In the genomic region with DNA sequence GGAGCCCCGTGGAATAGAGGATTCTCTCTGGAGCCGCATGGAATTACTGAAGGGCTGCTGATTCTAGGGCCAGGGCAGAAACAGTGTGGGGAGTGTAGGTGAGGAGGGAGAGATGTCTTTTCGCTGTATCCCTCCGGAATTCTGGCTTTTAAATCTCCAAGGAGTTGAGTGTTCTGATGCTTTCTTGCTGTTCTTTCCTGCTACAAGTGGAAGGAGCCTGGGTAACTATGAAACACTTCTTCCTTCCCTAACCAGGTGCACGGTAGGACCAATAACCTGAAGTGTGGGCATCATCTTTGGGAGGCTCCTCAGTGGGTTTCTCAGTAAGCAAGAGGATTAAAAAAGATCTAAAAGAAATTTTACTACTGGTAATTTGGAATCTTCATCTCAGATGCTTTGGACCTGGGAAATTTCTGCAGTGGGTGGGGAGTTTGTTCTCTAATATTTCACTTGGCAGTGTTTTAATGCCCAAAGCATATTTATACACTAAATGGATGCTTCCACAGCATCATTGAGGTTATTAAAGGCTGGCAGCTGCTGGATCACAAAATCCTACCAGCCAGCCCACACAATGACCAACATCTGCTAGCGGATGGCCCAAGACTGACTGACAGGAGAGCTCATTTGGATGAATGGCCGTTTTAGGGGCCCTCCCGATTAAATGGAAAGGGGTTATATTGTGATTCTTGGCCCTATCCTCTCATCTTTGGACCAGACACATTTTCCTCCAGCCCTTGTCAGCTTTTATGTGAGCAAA, we compare ENCODE assay signal across 9 cellular contexts. TPM values are rescaled to one million over a fixed set of nuclear protein-coding genes. Genes with fewer than 3 reads are reported as not detected.
DNase-seq lines count a peak whose midpoint lies in the region; ATAC-seq lines count a peak whose summit lies in the region.
"Had no signal": no experiment of that assay in that cellular context is flagged by ENCODE, and none has a peak within 500 bp of the region (broad histone marks: within the 10 kb centered on the region; RNA-seq: fewer than 3 reads in every experiment).

No MANE protein-coding gene starts in this region.

- H3K9me3 Mint-ChIP-seq in activated CD8-positive, alpha-beta memory T cell treated with anti-CD3 and anti-CD28 coated beads, Interleukin-2, amount 10 ng/mL, durations not matched to agents 7 days and 5 days (ENCODE audit: low read depth): no peaks in the 10 kb centered on the region

- no peak overlapping the region for H3K27ac Mint-ChIP-seq in activated CD8-positive, alpha-beta memory T cell treated with anti-CD3 and anti-CD28 coated beads, Interleukin-2, amount 10 ng/mL, durations not matched to agents 7 days and 5 days
- no peak overlapping the region for H3K27ac Mint-ChIP-seq in T-helper 17 cell

- peaks cover 3% of the 10 kb centered on the region for H3K4me1 ChIP-seq in iPS-15b (ENCODE audit: control insufficient read depth, insufficient read depth, low read length)

- H3K36me3 Mint-ChIP-seq in activated CD8-positive, alpha-beta memory T cell treated with anti-CD3 and anti-CD28 coated beads, Interleukin-2, amount 10 ng/mL, durations not matched to agents 7 days and 5 days: no peaks in the 10 kb centered on the region
- peaks cover 6% of the 10 kb centered on the region for H3K36me3 Mint-ChIP-seq in T-helper 17 cell (ENCODE audit: low read depth)

- H3K4me3 Mint-ChIP-seq in activated CD8-positive, alpha-beta memory T cell treated with anti-CD3 and anti-CD28 coated beads, Interleukin-2, amount 10 ng/mL, durations not matched to agents 7 days and 5 days: peak overlapping the region; percentile 60
- H3K4me3 Mint-ChIP-seq in T-helper 17 cell: peak overlapping the region; percentile 88

- peak overlapping the region; percentile 28 for H3K27ac ChIP-seq in substantia nigra (ENCODE audit: low read depth, low read length, poor library complexity, severe bottlenecking)
- H3K27ac ChIP-seq: epithelial cell of prostate had no signal

- peak overlapping the region; percentile 81 for H3K4me3 ChIP-seq in iPS-15b (ENCODE audit: low read depth, low read length)

- H3K4me1 Mint-ChIP-seq in activated CD8-positive, alpha-beta memory T cell treated with anti-CD3 and anti-CD28 coated beads, Interleukin-2, amount 10 ng/mL, durations not matched to agents 7 days and 5 days: peaks cover 16% of the 10 kb centered on the region
- H3K4me1 Mint-ChIP-seq in T-helper 17 cell: peaks cover 10% of the 10 kb centered on the region

- no peak overlapping the region for H3K9ac ChIP-seq in iPS-15b (ENCODE audit: low read depth, low read length)

- H3K27me3 ChIP-seq in iPS-15b (ENCODE audit: control insufficient read depth, insufficient read depth, low read length): peaks cover 42% of the 10 kb centered on the region

- H3K9me3 ChIP-seq in T-helper 17 cell (ENCODE audit: control insufficient read depth, low read length, poor library complexity, severe bottlenecking) (no peaks in the 10 kb centered on the region), iPS-15b (ENCODE audit: control insufficient read depth, insufficient read depth, low read length) (no peaks in the 10 kb centered on the region)

- peaks cover 37% of the 10 kb centered on the region for H3K27me3 Mint-ChIP-seq in activated CD8-positive, alpha-beta memory T cell treated with anti-CD3 and anti-CD28 coated beads, Interleukin-2, amount 10 ng/mL, durations not matched to agents 7 days and 5 days
- H3K27me3 Mint-ChIP-seq in T-helper 17 cell: peaks cover 54% of the 10 kb centered on the region

- H3K36me3 ChIP-seq in iPS-15b (ENCODE audit: control insufficient read depth, insufficient read depth, low read length): no peaks in the 10 kb centered on the region

- CTCF ChIA-PET in activated CD8-positive, alpha-beta memory T cell treated with anti-CD3 and anti-CD28 coated beads, Interleukin-2, amount 10 ng/mL, durations not matched to agents 7 days and 5 days (lab: Charles Lee): interaction anchor here (1.4 kb wide), 1 partner anchor 14 kb away, joined by 3 read pairs; no protein-coding TSS in a partner anchor

- no peak for ATAC-seq in activated CD8-positive, alpha-beta memory T cell treated with anti-CD3 and anti-CD28 coated beads, Interleukin-2, amount 10 ng/mL, durations not matched to agents 7 days and 5 days
- ATAC-seq in T-helper 17 cell (no peak), HG02885 (IDR thresholded peaks at IDR 0.05; ENCODE audit: poor library complexity, unreplicated experiment) (no peak), GM19395 (IDR thresholded peaks at IDR 0.05; ENCODE audit: unreplicated experiment) (no peak)

- no peak for DNase-seq in activated CD8-positive, alpha-beta memory T cell treated with anti-CD3 and anti-CD28 coated beads, Interleukin-2, amount 10 ng/mL, durations not matched to agents 7 days and 5 days
- no peak for DNase-seq in activated CD8-positive, alpha-beta memory T cell treated with anti-CD3 and anti-CD28 coated beads for 24 hours
- no peak for DNase-seq in T-helper 17 cell
- DNase-seq in substantia nigra (lab: John Stamatoyannopoulos, UW): no peak
- no peak for DNase-seq in midbrain (lab: John Stamatoyannopoulos, UW)

RNA-seq across cellular contexts. Expression of a gene that starts 2.1 kb away (rescaled TPM):
- total RNA-seq in activated CD8-positive, alpha-beta memory T cell treated with anti-CD3 and anti-CD28 coated beads, Interleukin-2, amount 10 ng/mL, durations not matched to agents 7 days and 5 days: 1 to 10 TPM; 1.5 to 3.1 TPM
- 1 to 10 TPM; 2.2 to 4.0 TPM for total RNA-seq in T-helper 17 cell
